ENCODE assay signal across 8 cellular contexts in the genomic region with DNA sequence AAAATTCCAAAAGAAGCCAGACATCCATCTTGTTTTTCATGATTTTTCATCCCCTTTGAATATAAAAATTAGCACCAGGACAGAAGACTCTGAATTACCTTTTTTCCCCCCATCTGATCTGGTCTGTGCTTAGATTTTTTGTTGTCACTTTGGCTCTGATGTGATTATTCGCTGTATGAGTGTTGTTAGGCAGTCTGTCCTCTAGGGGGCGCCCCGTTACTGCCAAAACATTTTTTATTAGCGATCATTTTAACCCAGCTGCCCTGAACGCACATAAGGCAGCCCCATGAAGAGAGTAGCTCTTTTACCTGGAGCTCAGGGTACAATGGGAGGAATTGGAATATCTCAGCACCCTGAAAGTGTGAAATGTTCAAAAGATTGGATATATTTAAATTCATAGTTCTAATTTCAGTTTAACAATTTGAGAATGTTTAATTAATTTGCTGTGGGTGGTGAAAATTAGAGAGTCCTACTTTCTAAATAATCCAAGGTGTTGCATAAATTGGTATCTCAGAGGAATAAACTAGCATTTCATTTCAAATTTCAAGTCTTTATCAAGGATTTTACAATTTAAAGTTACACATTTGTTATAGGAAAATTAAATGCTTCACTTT.
DNase-seq lines count a peak whose midpoint lies in the region; ATAC-seq, FAIRE-seq and TF ChIP-seq lines count a peak whose summit lies in the region.

No MANE protein-coding gene starts in this region.

- no peak overlapping the region for H3K4me3 ChIP-seq in CD4-positive, alpha-beta memory T cell (ENCODE audit: low read length in 2 of 2)
- no peak overlapping the region for H3K4me3 ChIP-seq in endodermal cell (ENCODE audit: low read length)

- no peak overlapping the region for H3K27ac ChIP-seq in CD4-positive, alpha-beta memory T cell (ENCODE audit: low read depth, low read length)
- H3K27ac ChIP-seq in endodermal cell (ENCODE audit: low read depth, low read length), result no peak overlapping the region

- POLR2A ChIA-PET in CD4-positive, alpha-beta memory T cell (lab: Charles Lee; ENCODE audit: partially characterized antibody), result interaction anchor here (0.6 to 3.4 kb wide), 12 partner anchors 65 to 815 kb away, joined by 3 to 30 read pairs (median 4); a partner anchor contains a TSS

- H3K4me3 Mint-ChIP-seq in CD4-positive, alpha-beta memory T cell, result no peak overlapping the region
- H3K4me3 Mint-ChIP-seq in endodermal cell (no peak overlapping the region), mesothelial cell of epicardium (no peak overlapping the region)

- H3K4me1 ChIP-seq in CD4-positive, alpha-beta memory T cell (ENCODE audit: insufficient read depth, low read length), result no peaks in the 10 kb centered on the region
- H3K4me1 ChIP-seq in endodermal cell (ENCODE audit: control insufficient read depth, insufficient read depth, low read length), result no peaks in the 10 kb centered on the region

- no peak for ATAC-seq in HG03520 (IDR thresholded peaks at IDR 0.05; ENCODE audit: unreplicated experiment)

- no peaks in the 10 kb centered on the region for H3K27me3 ChIP-seq in CD4-positive, alpha-beta memory T cell (ENCODE audit: insufficient read depth, low read length)
- H3K27me3 ChIP-seq in endodermal cell (ENCODE audit: control insufficient read depth, insufficient read depth, low read length, poor library complexity, severe bottlenecking), result no peaks in the 10 kb centered on the region

- CTCF ChIA-PET in CD4-positive, alpha-beta memory T cell (lab: Charles Lee; ENCODE audit: partially characterized antibody), result interaction anchor here (0.6 to 6.9 kb wide), 33 partner anchors 9 to 487 kb away, joined by 3 to 111 read pairs (median 4); a partner anchor contains a TSS

- no peaks in the 10 kb centered on the region for H3K27me3 Mint-ChIP-seq in CD4-positive, alpha-beta memory T cell
- H3K27me3 Mint-ChIP-seq in endodermal cell (ENCODE audit: insufficient read depth), result no peaks in the 10 kb centered on the region
- H3K27me3 Mint-ChIP-seq in mesothelial cell of epicardium (ENCODE audit: low read depth), result no peaks in the 10 kb centered on the region

- no peak overlapping the region for H3K9ac ChIP-seq in endodermal cell (ENCODE audit: extremely low read depth, low read length, poor library complexity, severe bottlenecking)

- H3K36me3 Mint-ChIP-seq in CD4-positive, alpha-beta memory T cell, result peaks cover 52 to 76% of the 10 kb centered on the region in 2 donors
- peaks cover 60% of the 10 kb centered on the region for H3K36me3 Mint-ChIP-seq in endodermal cell (ENCODE audit: low read depth)
- peaks cover 29% of the 10 kb centered on the region for H3K36me3 Mint-ChIP-seq in mesothelial cell of epicardium

- intact Hi-C loops in CD4-positive, alpha-beta memory T cell (cut with micrococcal nuclease), result loop anchor here (1.0 to 10.0 kb wide), 4 partner anchors 65 to 483 kb away; no protein-coding TSS in a partner anchor

- WGBS in endodermal cell (ENCODE audit: insufficient coverage in 1 of 2, insufficient read length in 1 of 2), 2 experiments, result 15% methylated on average over 5 of the region's 5 CpGs; no CpG with 5 or more reads in 1 of the 2 experiments

- peak; percentile 20 for FAIRE-seq in HTR-8/SVneo (lab: Jason Lieb, UNC)

- H3K9me3 ChIP-seq in CD4-positive, alpha-beta memory T cell (ENCODE audit: control insufficient read depth in 1 of 2, low read length in 2 of 2), result no peaks in the 10 kb centered on the region
- no peaks in the 10 kb centered on the region for H3K9me3 ChIP-seq in endodermal cell (ENCODE audit: control insufficient read depth, low read length)

- peaks cover 0 to 2% (median 0%) of the 10 kb centered on the region in 4 donors for H3K4me1 Mint-ChIP-seq in CD4-positive, alpha-beta memory T cell
- H3K4me1 Mint-ChIP-seq in endodermal cell (no peaks in the 10 kb centered on the region), mesothelial cell of epicardium (no peaks in the 10 kb centered on the region)

- DNase-seq in CD4-positive, alpha-beta memory T cell, result peak; percentile 80 to 84 (median 84)
- peak; percentile 71 for DNase-seq in HTR-8/SVneo (ENCODE audit: insufficient read length, low spot score)
- peak; percentile 47 to 66 for DNase-seq in NOMO-1 (lab: John Stamatoyannopoulos, UW; ENCODE audit: unreplicated experiment in 2 of 2)
- peak; percentile 70 to 73 for DNase-seq in activated CD8-positive, alpha-beta memory T cell treated with anti-CD3 and anti-CD28 coated beads for 4 hours (ENCODE audit: low read depth in 2 of 2)
- DNase-seq in endodermal cell, result peak; percentile 93
- DNase-seq in mesothelial cell of epicardium (ENCODE audit: low spot score in 2 of 2, unreplicated experiment in 2 of 2), result peak; percentile 72 to 86
- DNase-seq in stimulated activated CD8-positive, alpha-beta memory T cell treated with anti-CD3 and anti-CD28 coated beads, Interleukin-2, amount 100 ng/mL, for 48 hours (ENCODE audit: low read depth in 2 of 2), result peak; percentile 60 to 71

- peak overlapping the region in 4 of 7 donors; percentile 0 to 15 (median 2) for H3K27ac Mint-ChIP-seq in CD4-positive, alpha-beta memory T cell
- no peak overlapping the region for H3K27ac Mint-ChIP-seq in endodermal cell
- H3K27ac Mint-ChIP-seq in mesothelial cell of epicardium, result no peak overlapping the region

- TF ChIP-seq CTCF in endodermal cell (conservative IDR thresholded peaks at IDR 0.05) (peak; percentile 95), mesothelial cell of epicardium (IDR thresholded peaks at IDR 0.05; ENCODE audit: unreplicated experiment) (peak; percentile 97)

- peaks cover 68% of the 10 kb centered on the region for H3K36me3 ChIP-seq in CD4-positive, alpha-beta memory T cell (ENCODE audit: insufficient read depth, low read length)
- peaks cover 85% of the 10 kb centered on the region for H3K36me3 ChIP-seq in endodermal cell (ENCODE audit: control insufficient read depth, insufficient read depth, low read length)

- no peaks in the 10 kb centered on the region for H3K9me3 Mint-ChIP-seq in CD4-positive, alpha-beta memory T cell
- H3K9me3 Mint-ChIP-seq in endodermal cell (no peaks in the 10 kb centered on the region), mesothelial cell of epicardium (no peaks in the 10 kb centered on the region)

Comparison
In these comparisons a context has a peak if more than half of its experiments do, and no peak if none do; other contexts are left out.
1. H3K27ac Mint-ChIP-seq: peak in CD4-positive, alpha-beta memory T cell (4 of 7); none in endodermal cell (single experiment) and mesothelial cell of epicardium (single experiment).
2. Peak in every context shown above with its lines, with median percentiles within 50 percentile points of each other: DNase-seq.